13 cellular contexts compared by ENCODE assay signal in the genomic region with DNA sequence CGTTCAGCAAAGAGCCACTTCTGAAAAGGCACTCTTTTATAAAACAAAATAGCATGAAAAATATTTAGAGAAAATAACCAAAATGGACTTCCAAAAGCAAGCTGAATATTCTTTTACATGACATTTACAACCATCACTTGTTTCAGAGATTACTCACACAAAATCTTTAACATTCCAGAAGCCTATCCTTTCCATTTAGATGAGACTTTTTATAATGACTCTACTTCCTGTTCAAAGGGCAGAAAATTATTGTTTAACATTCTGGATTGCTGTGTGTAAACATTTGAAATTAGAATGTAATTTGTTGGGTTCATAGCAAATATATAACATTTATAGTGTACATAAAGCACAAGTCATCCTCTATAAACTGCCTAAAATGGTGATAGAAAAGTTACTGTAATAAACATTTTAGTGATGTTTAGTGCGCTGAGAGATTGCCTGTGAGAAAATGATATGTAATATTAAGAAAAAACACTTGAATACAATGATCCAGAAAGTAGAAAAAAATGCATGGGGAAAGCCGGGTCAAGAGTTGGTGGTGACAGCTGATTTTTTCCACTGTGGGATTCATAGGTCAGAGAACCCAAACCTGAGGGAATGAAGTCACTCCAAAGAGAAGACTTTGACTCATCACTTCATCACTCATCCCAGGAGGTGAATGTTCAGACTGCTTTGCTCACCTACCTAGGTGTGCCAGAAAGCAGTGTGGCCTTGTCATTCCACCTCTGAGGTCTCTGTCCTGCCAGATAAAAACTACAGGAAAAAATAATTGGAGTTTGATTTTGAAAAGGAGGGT.
A peak's percentile ranks its signal among the peaks of the same experiment; 100 is the strongest.
DNase-seq lines count a peak whose midpoint lies in the region; FAIRE-seq and TF ChIP-seq lines count a peak whose summit lies in the region.
"Had no signal": no experiment of that assay in that cellular context is flagged by ENCODE, and none has a peak within 500 bp of the region (broad histone marks: within the 10 kb centered on the region; RNA-seq: fewer than 3 reads in every experiment).

No MANE protein-coding gene starts in this region.

- no peaks in the 10 kb centered on the region for H3K36me3 Mint-ChIP-seq in T-helper 2 cell treated with Interferon-gamma antibody and Interleukin-4, amounts not matched to agents 5 μg/mL and 100 μg/mL, for 36 hours (ENCODE audit: low read depth)
- H3K36me3 Mint-ChIP-seq: immature natural killer cell had no signal

- TF ChIP-seq CTCF in SK-N-SH (IDR thresholded peaks at IDR 0.05) (no peak), epithelial cell of proximal tubule (conservative IDR thresholded peaks at IDR 0.05; ENCODE audit: low read depth, low read length) (no peak)

- FAIRE-seq in H54 (lab: Jason Lieb, UNC) (peak; percentile 53), GM19239 (lab: Jason Lieb, UNC) (no peak)

- peaks cover 28% of the 10 kb centered on the region for H3F3A ChIP-seq in SK-N-SH (replicated peaks; ENCODE audit: insufficient read depth)

- CTCF ChIA-PET in SK-N-SH (lab: Yijun Ruan, JAX), result interaction anchor here (1.0 to 2.8 kb wide), 5 partner anchors 9 to 1684 kb away, joined by 3 to 9 read pairs (median 3); no protein-coding TSS in a partner anchor

- H3K27ac Mint-ChIP-seq in T-helper 2 cell treated with Interferon-gamma antibody and Interleukin-4, amounts not matched to agents 5 μg/mL and 100 μg/mL, for 36 hours, result no peak overlapping the region
- H3K27ac Mint-ChIP-seq: immature natural killer cell had no signal

- no peaks in the 10 kb centered on the region for H3K79me2 ChIP-seq in SK-N-SH (ENCODE audit: insufficient read depth)

- H3K4me2 ChIP-seq in SK-N-SH, result peak overlapping the region; percentile 52; the same call in 1 of the 2 replicates

- no peaks in the 10 kb centered on the region for H3K27me3 ChIP-seq in SK-N-SH (ENCODE audit: insufficient read depth)
- H3K27me3 ChIP-seq: cardiac muscle cell, SJCRH30 had no signal

- TF ChIP-seq EP300 in SK-N-SH (IDR thresholded peaks at IDR 0.05; ENCODE audit: borderline replicate concordance in 1 of 2, low read depth in 1 of 2, low read length in 1 of 2), result no peak

- H3K27ac ChIP-seq in SK-N-SH (ENCODE audit: low read depth in 2 of 2, low read length in 1 of 2), result peak overlapping the region in 1 of 2 experiments; percentile 76; a peak in 2 of 4 replicates
- H3K27ac ChIP-seq: cardiac muscle cell, SJCRH30 had no signal

- peak overlapping the region; percentile 80 for H2AFZ ChIP-seq in SK-N-SH (ENCODE audit: low read depth)

- peak overlapping the region; percentile 57; the same call in 1 of the 2 replicates for H3K9ac ChIP-seq in SK-N-SH

- H3K9me3 ChIP-seq in SK-N-SH, result no peaks in the 10 kb centered on the region
- H3K9me3 ChIP-seq: SJCRH30 had no signal

- no peaks in the 10 kb centered on the region for H3K36me3 ChIP-seq in SK-N-SH (replicated peaks in 1 of 2; ENCODE audit: control insufficient read depth in 1 of 2, insufficient read depth in 2 of 2, low read length in 1 of 2)
- H3K36me3 ChIP-seq: cardiac muscle cell, SJCRH30 had no signal

- H3K4me1 ChIP-seq in SK-N-SH (ENCODE audit: control insufficient read depth in 1 of 2, insufficient read depth in 2 of 2, low read depth in 1 of 2, low read length in 1 of 2), result peaks cover 8 to 35% of the 10 kb centered on the region in 2 experiments; a peak in 3 of 4 replicates

- no peak for TF ChIP-seq POLR2A in H54 (IDR thresholded peaks at IDR 0.05; ENCODE audit: low read depth, low read length)

- DNase-seq in H54 (ENCODE audit: insufficient read length, low spot score) (no peak), SK-N-SH (no peak), epithelial cell of proximal tubule (ENCODE audit: low read depth) (peak; percentile 43), renal cortical epithelial cell (ENCODE audit: low read depth) (peak; percentile 68), GM19239 (ENCODE audit: insufficient read length, low spot score) (no peak), HT-29 (ENCODE audit: low spot score) (no peak)
- no peak for DNase-seq in T-helper 2 cell treated with Interferon-gamma antibody and Interleukin-4, amounts not matched to agents 5 μg/mL and 100 μg/mL, for 36 hours (ENCODE audit: low spot score)
- DNase-seq: activated naive CD4-positive, alpha-beta T cell; C1 segment of cervical spinal cord; DND-41; immature natural killer cell; SJCRH30 had no signal

- H3K4me3 ChIP-seq in SK-N-SH (ENCODE audit: low read depth in 2 of 2, low read length in 1 of 2) (no peak overlapping the region), epithelial cell of proximal tubule (ENCODE audit: low read depth, low read length) (no peak overlapping the region)
- H3K4me3 ChIP-seq: cardiac muscle cell, SJCRH30 had no signal

- 61% methylated on average over 3 of the region's 3 CpGs for WGBS in SK-N-SH (ENCODE audit: low lambda C conversion rate)

- H3K27me3 Mint-ChIP-seq in T-helper 2 cell treated with Interferon-gamma antibody and Interleukin-4, amounts not matched to agents 5 μg/mL and 100 μg/mL, for 36 hours (ENCODE audit: low read depth), result no peaks in the 10 kb centered on the region

- POLR2A ChIA-PET in SK-N-SH (lab: Yijun Ruan, JAX), result no interaction called here

- H4K20me1 ChIP-seq in SK-N-SH (ENCODE audit: insufficient read depth), result no peaks in the 10 kb centered on the region

- no peak overlapping the region for H3K4me3 Mint-ChIP-seq in T-helper 2 cell treated with Interferon-gamma antibody and Interleukin-4, amounts not matched to agents 5 μg/mL and 100 μg/mL, for 36 hours
- H3K4me3 Mint-ChIP-seq: immature natural killer cell had no signal

- H3K9me2 ChIP-seq in SK-N-SH, result no peaks in the 10 kb centered on the region

- no peaks in the 10 kb centered on the region for H3K4me1 Mint-ChIP-seq in T-helper 2 cell treated with Interferon-gamma antibody and Interleukin-4, amounts not matched to agents 5 μg/mL and 100 μg/mL, for 36 hours (ENCODE audit: low read depth)
- H3K4me1 Mint-ChIP-seq: immature natural killer cell had no signal

- H3K9me3 Mint-ChIP-seq in T-helper 2 cell treated with Interferon-gamma antibody and Interleukin-4, amounts not matched to agents 5 μg/mL and 100 μg/mL, for 36 hours, result no peaks in the 10 kb centered on the region

- TF ChIP-seq RAD21 in SK-N-SH (IDR thresholded peaks at IDR 0.05; ENCODE audit: low read length), result no peak

TF ChIP-seq in SK-N-SH, 30 proteins besides CTCF, POLR2A, EP300 and RAD21 (continues in another document):
- TF ChIP-seq POLR2AphosphoS5 (IDR thresholded peaks at IDR 0.05; ENCODE audit: low read depth, low read length) (no peak), ELF1 (IDR thresholded peaks at IDR 0.05) (no peak), REST (IDR thresholded peaks at IDR 0.05; ENCODE audit: low read depth, low read length) (no peak), JUND (IDR thresholded peaks at IDR 0.05) (no peak; the same call in 1 of the 2 replicates), FOXM1 (IDR thresholded peaks at IDR 0.05; ENCODE audit: low read depth) (no peak), NFIC (IDR thresholded peaks at IDR 0.05; ENCODE audit: borderline replicate concordance) (no peak), TEAD4 (IDR thresholded peaks at IDR 0.05; ENCODE audit: borderline replicate concordance, insufficient read depth) (0 out of 2 replicates have a peak, but pooled peaks have one; percentile 33), SMC3 (IDR thresholded peaks at IDR 0.05; ENCODE audit: low read depth, low read length) (no peak), NRF1 (IDR thresholded peaks at IDR 0.05; ENCODE audit: low read depth, low read length) (no peak), FOXJ3 (CRISPR knock-in tag; IDR thresholded peaks at IDR 0.05) (no peak), GABPA (IDR thresholded peaks at IDR 0.05; ENCODE audit: low read depth) (no peak), CHD2 (IDR thresholded peaks at IDR 0.05; ENCODE audit: low read length, partially characterized antibody) (no peak)
- TF ChIP-seq, protein P1, sequence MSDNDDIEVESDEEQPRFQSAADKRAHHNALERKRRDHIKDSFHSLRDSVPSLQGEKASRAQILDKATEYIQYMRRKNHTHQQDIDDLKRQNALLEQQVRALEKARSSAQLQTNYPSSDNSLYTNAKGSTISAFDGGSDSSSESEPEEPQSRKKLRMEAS (IDR thresholded peaks at IDR 0.05; ENCODE audit: low read depth), result no peak
- TF ChIP-seq, protein P2, sequence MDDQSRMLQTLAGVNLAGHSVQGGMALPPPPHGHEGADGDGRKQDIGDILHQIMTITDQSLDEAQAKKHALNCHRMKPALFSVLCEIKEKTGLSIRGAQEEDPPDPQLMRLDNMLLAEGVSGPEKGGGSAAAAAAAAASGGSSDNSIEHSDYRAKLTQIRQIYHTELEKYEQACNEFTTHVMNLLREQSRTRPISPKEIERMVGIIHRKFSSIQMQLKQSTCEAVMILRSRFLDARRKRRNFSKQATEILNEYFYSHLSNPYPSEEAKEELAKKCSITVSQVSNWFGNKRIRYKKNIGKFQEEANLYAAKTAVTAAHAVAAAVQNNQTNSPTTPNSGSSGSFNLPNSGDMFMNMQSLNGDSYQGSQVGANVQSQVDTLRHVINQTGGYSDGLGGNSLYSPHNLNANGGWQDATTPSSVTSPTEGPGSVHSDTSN (IDR thresholded peaks at IDR 0.05), result peak; percentile 28; the same call in 1 of the 2 replicates

Comparison
In these comparisons a context has a peak if more than half of its experiments do, and no peak if none do; other contexts are left out.
1. DNase-seq: peak in epithelial cell of proximal tubule (single experiment) and renal cortical epithelial cell (single experiment); none in H54 (single experiment), SK-N-SH (single experiment), GM19239 (single experiment), T-helper 2 cell treated with Interferon-gamma antibody and Interleukin-4, amounts not matched to agents 5 μg/mL and 100 μg/mL, for 36 hours (single experiment) and HT-29 (single experiment).